8 cellular contexts compared by ENCODE assay signal in genomic region chr2:160516547-160517365, GRCh38. TPM values are rescaled to one million over a fixed set of nuclear protein-coding genes. Genes with fewer than 3 reads are reported as not detected.
DNase-seq lines count a peak whose midpoint lies in the region; ATAC-seq and TF ChIP-seq lines count a peak whose summit lies in the region.

No MANE protein-coding gene starts in this region.

- no peak for TF ChIP-seq CTCF in hepatocyte (IDR thresholded peaks at IDR 0.05; ENCODE audit: poor library complexity)
- no peak for TF ChIP-seq CTCF in lower leg skin (IDR thresholded peaks at IDR 0.05)

- 73% methylated on average over 10 of the region's 10 CpGs for WGBS in hepatocyte (ENCODE audit: low lambda C conversion rate, missing lambda C conversion rate)
- WGBS in lower leg skin, 2 donors = 69 to 74% methylated on average over 10 of the region's 10 CpGs

- no peaks in the 10 kb centered on the region for H3K9me2 ChIP-seq in hepatocyte (replicated peaks; ENCODE audit: insufficient read depth)

- H2AFZ ChIP-seq in hepatocyte = peak overlapping the region; percentile 29

- intact Hi-C loops in lower leg skin (cut with DNase I; ENCODE audit: low total_unique reads) = no loop called here

- DNase-seq in RPMI7951 (ENCODE audit: low read depth) (peak; percentile 69), hepatocyte (ENCODE audit: low spot score) (peak; percentile 6), lower leg skin (ENCODE audit: low spot score in 2 of 2) (no peak), cerebellum (ENCODE audit: low spot score) (no peak), kidney glomerular epithelial cell (lab: John Stamatoyannopoulos, UW) (no peak)

- peak; percentile 72 for ATAC-seq in GM18499 (IDR thresholded peaks at IDR 0.05; ENCODE audit: insufficient read depth, unreplicated experiment)
- peak; percentile 94 for ATAC-seq in GM21717 (IDR thresholded peaks at IDR 0.05; ENCODE audit: unreplicated experiment)
- no peak for ATAC-seq in esophagus mucosa

- no peaks in the 10 kb centered on the region for H3K9me3 ChIP-seq in hepatocyte (ENCODE audit: low read depth)

- no peak overlapping the region for H3K4me3 ChIP-seq in hepatocyte
- no peak overlapping the region for H3K4me3 ChIP-seq in lower leg skin (ENCODE audit: low read depth, poor library complexity, severe bottlenecking)

- no peaks in the 10 kb centered on the region for H4K20me1 ChIP-seq in hepatocyte (ENCODE audit: insufficient read depth, poor library complexity, severe bottlenecking)

- no peaks in the 10 kb centered on the region for H3K36me3 ChIP-seq in hepatocyte (replicated peaks; ENCODE audit: insufficient read depth, low read depth)

- H3K4me2 ChIP-seq in hepatocyte = no peak overlapping the region

- no peaks in the 10 kb centered on the region for H3K4me1 ChIP-seq in hepatocyte (ENCODE audit: insufficient read depth)

- H3K27me3 ChIP-seq in hepatocyte = no peaks in the 10 kb centered on the region

- H3K27ac ChIP-seq in hepatocyte = no peak overlapping the region

- no peaks in the 10 kb centered on the region for H3K79me2 ChIP-seq in hepatocyte

- TF ChIP-seq POLR2A in lower leg skin (IDR thresholded peaks at IDR 0.05) = no peak

RNA-seq across cellular contexts. Expression of gene RBMS1, which starts 23.1 kb away (rescaled TPM):
- 58.4 and 82.7 TPM in 2 replicates for total RNA-seq in RPMI7951 (2014; rRNA removed; shearing (Covaris generic))
- total RNA-seq in hepatocyte (87.9 and 94.6 TPM in 2 replicates), esophagus mucosa (28.2 TPM), lower leg skin (10 to 100 TPM; 50.2 to 62.3 (median 59.1) TPM), cerebellum (78.7 TPM)
- polyA plus RNA-seq in hepatocyte = 103 and 138 TPM in 2 replicates

Comparison
In these comparisons a context has a peak if more than half of its experiments do, and no peak if none do; other contexts are left out.
1. DNase-seq: peak in RPMI7951 (single experiment) and hepatocyte (single experiment); none in lower leg skin (0 of 2), cerebellum (single experiment) and kidney glomerular epithelial cell (single experiment).